1 cellular context compared by ENCODE assay signal in genomic region chr10:93600861-93601773, GRCh38.
TF ChIP-seq lines count a peak whose summit lies in the region.

TSS of gene RBP4 (minus strand) at chr10:93601235. CDS start at chr10:93601028, 207 bp downstream.

TF ChIP-seq in HepG2, 621 proteins besides CTCF, POLR2A, EP300 and RAD21 (continued from another document and continues in another):
- TF ChIP-seq, protein P1, sequence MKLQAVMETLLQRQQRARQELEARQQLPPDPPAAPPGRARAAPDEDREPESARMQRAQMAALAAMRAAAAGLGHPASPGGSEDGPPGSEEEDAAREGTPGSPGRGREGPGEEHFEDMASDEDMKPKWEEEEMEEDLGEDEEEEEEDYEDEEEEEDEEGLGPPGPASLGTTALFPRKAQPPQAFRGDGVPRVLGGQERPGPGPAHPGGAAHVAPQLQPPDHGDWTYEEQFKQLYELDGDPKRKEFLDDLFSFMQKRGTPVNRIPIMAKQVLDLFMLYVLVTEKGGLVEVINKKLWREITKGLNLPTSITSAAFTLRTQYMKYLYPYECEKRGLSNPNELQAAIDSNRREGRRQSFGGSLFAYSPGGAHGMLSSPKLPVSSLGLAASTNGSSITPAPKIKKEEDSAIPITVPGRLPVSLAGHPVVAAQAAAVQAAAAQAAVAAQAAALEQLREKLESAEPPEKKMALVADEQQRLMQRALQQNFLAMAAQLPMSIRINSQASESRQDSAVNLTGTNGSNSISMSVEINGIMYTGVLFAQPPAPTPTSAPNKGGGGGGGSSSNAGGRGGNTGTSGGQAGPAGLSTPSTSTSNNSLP (IDR thresholded peaks at IDR 0.05; ENCODE audit: low read depth, low read length) = no peak
- peak; percentile 86; the same call in 1 of the 2 replicates for TF ChIP-seq ZBTB7A (CRISPR knock-in tag; IDR thresholded peaks at IDR 0.05)
- TF ChIP-seq ZNF337 (CRISPR knock-in tag; IDR thresholded peaks at IDR 0.05; ENCODE audit: borderline replicate concordance, low read depth) = no peak
- TF ChIP-seq, protein P2, sequence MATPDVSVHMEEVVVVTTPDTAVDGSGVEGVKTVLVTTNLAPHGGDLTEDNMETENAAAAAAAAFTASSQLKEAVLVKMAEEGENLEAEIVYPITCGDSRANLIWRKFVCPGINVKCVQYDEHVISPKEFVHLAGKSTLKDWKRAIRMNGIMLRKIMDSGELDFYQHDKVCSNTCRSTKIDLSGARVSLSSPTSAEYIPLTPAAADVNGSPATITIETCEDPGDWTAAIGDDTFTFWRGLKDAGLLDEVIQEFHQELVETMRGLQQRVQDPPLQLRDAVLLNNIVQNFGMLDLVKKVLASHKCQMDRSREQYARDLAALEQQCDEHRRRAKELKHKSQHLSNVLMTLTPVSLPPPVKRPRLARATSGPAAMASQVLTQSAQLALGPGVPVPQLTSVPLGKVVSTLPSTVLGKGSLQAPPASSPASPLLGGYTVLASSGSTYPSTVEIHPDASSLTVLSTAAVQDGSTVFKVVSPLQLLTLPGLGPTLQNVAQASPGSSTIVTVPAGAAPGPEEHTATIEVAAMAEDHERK (CRISPR knock-in tag; IDR thresholded peaks at IDR 0.05; ENCODE audit: low read depth) = no peak
- no peak for TF ChIP-seq RFXANK (CRISPR knock-in tag; IDR thresholded peaks at IDR 0.05)
- TF ChIP-seq, protein P3, sequence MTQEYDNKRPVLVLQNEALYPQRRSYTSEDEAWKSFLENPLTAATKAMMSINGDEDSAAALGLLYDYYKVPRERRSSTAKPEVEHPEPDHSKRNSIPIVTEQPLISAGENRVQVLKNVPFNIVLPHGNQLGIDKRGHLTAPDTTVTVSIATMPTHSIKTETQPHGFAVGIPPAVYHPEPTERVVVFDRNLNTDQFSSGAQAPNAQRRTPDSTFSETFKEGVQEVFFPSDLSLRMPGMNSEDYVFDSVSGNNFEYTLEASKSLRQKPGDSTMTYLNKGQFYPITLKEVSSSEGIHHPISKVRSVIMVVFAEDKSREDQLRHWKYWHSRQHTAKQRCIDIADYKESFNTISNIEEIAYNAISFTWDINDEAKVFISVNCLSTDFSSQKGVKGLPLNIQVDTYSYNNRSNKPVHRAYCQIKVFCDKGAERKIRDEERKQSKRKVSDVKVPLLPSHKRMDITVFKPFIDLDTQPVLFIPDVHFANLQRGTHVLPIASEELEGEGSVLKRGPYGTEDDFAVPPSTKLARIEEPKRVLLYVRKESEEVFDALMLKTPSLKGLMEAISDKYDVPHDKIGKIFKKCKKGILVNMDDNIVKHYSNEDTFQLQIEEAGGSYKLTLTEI (CRISPR knock-in tag; conservative IDR thresholded peaks at IDR 0.05) = no peak
- TF ChIP-seq ZNF564 (CRISPR knock-in tag; IDR thresholded peaks at IDR 0.05) = peak; percentile 78; the same call in 1 of the 2 replicates
- TF ChIP-seq KIAA2018 (CRISPR knock-in tag; IDR thresholded peaks at IDR 0.05; ENCODE audit: borderline replicate concordance) = no peak
- TF ChIP-seq SCMH1 (CRISPR knock-in tag; IDR thresholded peaks at IDR 0.05; ENCODE audit: borderline replicate concordance) = no peak
- peak; percentile 72 for TF ChIP-seq YY1 (IDR thresholded peaks at IDR 0.05; ENCODE audit: insufficient read depth, insufficient replicate concordance, low read depth, low read length)
- peak; percentile 97 for TF ChIP-seq UBTF (CRISPR knock-in tag; IDR thresholded peaks at IDR 0.05)
- peak; percentile 96 for TF ChIP-seq CEBPB (IDR thresholded peaks at IDR 0.05; ENCODE audit: borderline replicate concordance, low read depth, low read length)
- TF ChIP-seq DNMT1 (CRISPR knock-in tag; IDR thresholded peaks at IDR 0.05) = no peak
- TF ChIP-seq HDAC2 (CRISPR knock-in tag; IDR thresholded peaks at IDR 0.05) = no peak; the same call in 1 of the 2 replicates
- no peak for TF ChIP-seq MIXL1 (CRISPR knock-in tag; IDR thresholded peaks at IDR 0.05)
- TF ChIP-seq, protein P4, sequence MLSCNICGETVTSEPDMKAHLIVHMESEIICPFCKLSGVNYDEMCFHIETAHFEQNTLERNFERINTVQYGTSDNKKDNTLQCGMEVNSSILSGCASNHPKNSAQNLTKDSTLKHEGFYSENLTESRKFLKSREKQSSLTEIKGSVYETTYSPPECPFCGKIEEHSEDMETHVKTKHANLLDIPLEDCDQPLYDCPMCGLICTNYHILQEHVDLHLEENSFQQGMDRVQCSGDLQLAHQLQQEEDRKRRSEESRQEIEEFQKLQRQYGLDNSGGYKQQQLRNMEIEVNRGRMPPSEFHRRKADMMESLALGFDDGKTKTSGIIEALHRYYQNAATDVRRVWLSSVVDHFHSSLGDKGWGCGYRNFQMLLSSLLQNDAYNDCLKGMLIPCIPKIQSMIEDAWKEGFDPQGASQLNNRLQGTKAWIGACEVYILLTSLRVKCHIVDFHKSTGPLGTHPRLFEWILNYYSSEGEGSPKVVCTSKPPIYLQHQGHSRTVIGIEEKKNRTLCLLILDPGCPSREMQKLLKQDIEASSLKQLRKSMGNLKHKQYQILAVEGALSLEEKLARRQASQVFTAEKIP (CRISPR knock-in tag; IDR thresholded peaks at IDR 0.05; ENCODE audit: borderline replicate concordance) = no peak
- TF ChIP-seq MZF1 (CRISPR knock-in tag; IDR thresholded peaks at IDR 0.05; ENCODE audit: borderline replicate concordance) = no peak
- no peak for TF ChIP-seq IKZF1 (IDR thresholded peaks at IDR 0.05)
- TF ChIP-seq FOXC1 (CRISPR knock-in tag; IDR thresholded peaks at IDR 0.05; ENCODE audit: borderline replicate concordance) = peak; percentile 89
- TF ChIP-seq ZNF766 (CRISPR knock-in tag; IDR thresholded peaks at IDR 0.05; ENCODE audit: borderline replicate concordance) = peak; percentile 81; the same call in 1 of the 2 replicates
- TF ChIP-seq ZNF513 (CRISPR knock-in tag; conservative IDR thresholded peaks at IDR 0.05) = no peak
- TF ChIP-seq TCF7 (IDR thresholded peaks at IDR 0.05; ENCODE audit: low read depth) = peak; percentile 28; the same call in 1 of the 2 replicates
- no peak for TF ChIP-seq BCLAF1 (IDR thresholded peaks at IDR 0.05)
- TF ChIP-seq TERF1 (CRISPR knock-in tag; IDR thresholded peaks at IDR 0.05) = peak; percentile 87; the same call in 1 of the 2 replicates
- TF ChIP-seq, protein P5, sequence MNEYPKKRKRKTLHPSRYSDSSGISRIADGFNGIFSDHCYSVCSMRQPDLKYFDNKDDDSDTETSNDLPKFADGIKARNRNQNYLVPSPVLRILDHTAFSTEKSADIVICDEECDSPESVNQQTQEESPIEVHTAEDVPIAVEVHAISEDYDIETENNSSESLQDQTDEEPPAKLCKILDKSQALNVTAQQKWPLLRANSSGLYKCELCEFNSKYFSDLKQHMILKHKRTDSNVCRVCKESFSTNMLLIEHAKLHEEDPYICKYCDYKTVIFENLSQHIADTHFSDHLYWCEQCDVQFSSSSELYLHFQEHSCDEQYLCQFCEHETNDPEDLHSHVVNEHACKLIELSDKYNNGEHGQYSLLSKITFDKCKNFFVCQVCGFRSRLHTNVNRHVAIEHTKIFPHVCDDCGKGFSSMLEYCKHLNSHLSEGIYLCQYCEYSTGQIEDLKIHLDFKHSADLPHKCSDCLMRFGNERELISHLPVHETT (CRISPR knock-in tag; conservative IDR thresholded peaks at IDR 0.05) = no peak
